Comparison of ENCODE assay signal across 8 cellular contexts in genomic region chr9:92324451-92324850, GRCh38. TPM values are rescaled to one million over a fixed set of nuclear protein-coding genes. Genes with fewer than 3 reads are reported as not detected.
A peak's percentile ranks its signal among the peaks of the same experiment; 100 is the strongest.
DNase-seq lines count a peak whose midpoint lies in the region; ATAC-seq, FAIRE-seq and TF ChIP-seq lines count a peak whose summit lies in the region.

No MANE protein-coding gene starts in this region.

- no peak for DNase-seq in activated T-cell treated with anti-CD3 and anti-CD28 coated beads, Interleukin-2, amount 50 U/mL, for 4 hours
- no peak for DNase-seq in activated T-cell treated with anti-CD3 and anti-CD28 coated beads for 4 hours
- DNase-seq in activated naive CD8-positive, alpha-beta T cell treated with anti-CD3 and anti-CD28 coated beads, Interleukin-2, amount 10 ng/mL, durations not matched to agents 7 days and 5 days: no peak
- no peak for DNase-seq in HepG2 (ENCODE audit: low spot score)
- no peak for DNase-seq in tibial artery
- no peak for DNase-seq in posterior vena cava (ENCODE audit: low spot score)

- in situ Hi-C loops in HepG2 (cut with HindIII; ENCODE audit: extremely low pct_ligation_motif_present, low pct_unique_long_range_greater_than_20kb): loop anchor here (10.0 kb wide), 1 partner anchor 310 kb away; no protein-coding TSS in a partner anchor

- no peaks in the 10 kb centered on the region; a peak in 1 of 5 replicates for H3K27me3 ChIP-seq in HepG2 (ENCODE audit: control insufficient read depth in 1 of 2, insufficient read depth in 2 of 2, low read length in 2 of 2)
- H3K27me3 ChIP-seq in tibial artery: no peaks in the 10 kb centered on the region

- WGBS in HepG2 (ENCODE audit: low lambda C conversion rate): 1% methylated on average over 2 of the region's 2 CpGs

- H3K4me1 Mint-ChIP-seq in activated T-cell treated with anti-CD3 and anti-CD28 coated beads, Interleukin-2, amount 50 U/mL, for 4 hours (ENCODE audit: low read depth): peaks cover 30% of the 10 kb centered on the region
- peaks cover 30% of the 10 kb centered on the region for H3K4me1 Mint-ChIP-seq in activated naive CD8-positive, alpha-beta T cell treated with anti-CD3 and anti-CD28 coated beads, Interleukin-2, amount 10 ng/mL, durations not matched to agents 7 days and 5 days

- H3K27ac ChIP-seq in HepG2 (ENCODE audit: extremely low read length, insufficient read depth, low read length) (peak overlapping the region; percentile 96), tibial artery (peak overlapping the region; percentile 90 to 91)

- TF ChIP-seq POLR2A in HepG2 (IDR thresholded peaks at IDR 0.05; ENCODE audit: insufficient read depth in 1 of 2, low read depth in 2 of 2, low read length in 2 of 2): no peak

- H3K4me3 Mint-ChIP-seq in activated T-cell treated with anti-CD3 and anti-CD28 coated beads, Interleukin-2, amount 50 U/mL, for 4 hours: peak overlapping the region; percentile 94
- peak overlapping the region; percentile 99 for H3K4me3 Mint-ChIP-seq in activated naive CD8-positive, alpha-beta T cell treated with anti-CD3 and anti-CD28 coated beads, Interleukin-2, amount 10 ng/mL, durations not matched to agents 7 days and 5 days

- peaks cover 29% of the 10 kb centered on the region for H3K79me2 ChIP-seq in HepG2 (ENCODE audit: insufficient read depth, low read length)

- no peaks in the 10 kb centered on the region for H4K20me1 ChIP-seq in HepG2 (ENCODE audit: insufficient read depth, low read length)

- BruUV-seq in HepG2 (replicated peaks; lab: Mats Ljungman, UMichigan): no TSS peak

- H3K27ac Mint-ChIP-seq in activated naive CD8-positive, alpha-beta T cell treated with anti-CD3 and anti-CD28 coated beads, Interleukin-2, amount 10 ng/mL, durations not matched to agents 7 days and 5 days: peak overlapping the region; percentile 98

- H3K4me2 ChIP-seq in HepG2 (ENCODE audit: low read depth, low read length): peak overlapping the region; percentile 94

- TF ChIP-seq CTCF in HepG2 (CRISPR knock-in tag; IDR thresholded peaks at IDR 0.05) (no peak), tibial artery (IDR thresholded peaks at IDR 0.05) (no peak)

- no peak for FAIRE-seq in HepG2 (lab: Jason Lieb, UNC)

- H2AFZ ChIP-seq in HepG2 (ENCODE audit: low read length): no peak overlapping the region

- intact Hi-C loops in HepG2 (cut with micrococcal nuclease; ENCODE audit: unreplicated experiment): loop anchor here (2.0 kb wide), 1 partner anchor 310 kb away; no protein-coding TSS in a partner anchor
- intact Hi-C loops in tibial artery (cut with DNase I; ENCODE audit: low total_unique reads): no loop called here
- intact Hi-C loops in posterior vena cava (cut with DNase I): loop anchor here in 1 of 2 donors (10.0 kb wide), 1 partner anchor 110 kb away; no protein-coding TSS in a partner anchor

- H3K4me1 ChIP-seq in HepG2 (ENCODE audit: insufficient read depth, low read length) (peaks cover 40% of the 10 kb centered on the region), tibial artery (peaks cover 0 to 22% (median 18%) of the 10 kb centered on the region in 4 donors)

- no peaks in the 10 kb centered on the region for H3K27me3 Mint-ChIP-seq in activated T-cell treated with anti-CD3 and anti-CD28 coated beads, Interleukin-2, amount 50 U/mL, for 4 hours (ENCODE audit: low read depth)
- H3K27me3 Mint-ChIP-seq in activated naive CD8-positive, alpha-beta T cell treated with anti-CD3 and anti-CD28 coated beads, Interleukin-2, amount 10 ng/mL, durations not matched to agents 7 days and 5 days: no peaks in the 10 kb centered on the region

- peaks cover 27% of the 10 kb centered on the region for H3K36me3 Mint-ChIP-seq in activated T-cell treated with anti-CD3 and anti-CD28 coated beads, Interleukin-2, amount 50 U/mL, for 4 hours (ENCODE audit: insufficient read depth)
- peaks cover 11% of the 10 kb centered on the region for H3K36me3 Mint-ChIP-seq in activated naive CD8-positive, alpha-beta T cell treated with anti-CD3 and anti-CD28 coated beads, Interleukin-2, amount 10 ng/mL, durations not matched to agents 7 days and 5 days

- CTCF ChIA-PET in HepG2 (lab: Yijun Ruan, JAX; ENCODE audit: low intra/inter-chr PET ratio, low total read pairs): no interaction called here

- peak overlapping the region; percentile 74 to 98 (median 93) for H3K4me3 ChIP-seq in HepG2 (replicated peaks in 1 of 3; ENCODE audit: insufficient read depth in 1 of 3, low read depth in 2 of 3, low read length in 3 of 3)
- H3K4me3 ChIP-seq in tibial artery: peak overlapping the region; percentile 67 to 70

- H3K9ac ChIP-seq in HepG2 (ENCODE audit: insufficient read depth, low read depth, low read length): peak overlapping the region; percentile 98

- POLR2A ChIA-PET in activated naive CD8-positive, alpha-beta T cell treated with anti-CD3 and anti-CD28 coated beads, Interleukin-2, amount 10 ng/mL, durations not matched to agents 7 days and 5 days (lab: Charles Lee): interaction anchor here (1.0 to 2.5 kb wide), 2 partner anchors 9 to 346 kb away, joined by 5 to 17 read pairs; partner anchors contain the start of gene IPPK
- POLR2A ChIA-PET in HepG2 (lab: Yijun Ruan, JAX): interaction anchor here (0.9 to 2.4 kb wide), 4 partner anchors 10 to 346 kb away, joined by 3 to 12 read pairs (median 6); partner anchors contain the start of gene IPPK

- peaks cover 0 to 26% of the 10 kb centered on the region in 2 experiments; a peak in 3 of 5 replicates for H3K36me3 ChIP-seq in HepG2 (replicated peaks in 1 of 2; ENCODE audit: control insufficient read depth in 1 of 2, insufficient read depth in 2 of 2, low read length in 2 of 2)
- peaks cover 27 to 32% (median 31%) of the 10 kb centered on the region in 3 donors for H3K36me3 ChIP-seq in tibial artery

- TF ChIP-seq RAD21 in HepG2 (CRISPR knock-in tag; IDR thresholded peaks at IDR 0.05): no peak

- TF ChIP-seq EP300 in HepG2 (IDR thresholded peaks at IDR 0.05; ENCODE audit: low read depth in 2 of 2, low read length in 2 of 2) (no peak), HepG2 (CRISPR knock-in tag; IDR thresholded peaks at IDR 0.05; ENCODE audit: borderline replicate concordance) (no peak)

- H3K9me3 Mint-ChIP-seq in activated T-cell treated with anti-CD3 and anti-CD28 coated beads, Interleukin-2, amount 50 U/mL, for 4 hours: no peaks in the 10 kb centered on the region
- no peaks in the 10 kb centered on the region for H3K9me3 Mint-ChIP-seq in activated naive CD8-positive, alpha-beta T cell treated with anti-CD3 and anti-CD28 coated beads, Interleukin-2, amount 10 ng/mL, durations not matched to agents 7 days and 5 days

- ATAC-seq in activated T-cell treated with anti-CD3 and anti-CD28 coated beads, Interleukin-2, amount 50 U/mL, for 4 hours: no peak
- ATAC-seq in activated naive CD8-positive, alpha-beta T cell treated with anti-CD3 and anti-CD28 coated beads, Interleukin-2, amount 10 ng/mL, durations not matched to agents 7 days and 5 days (ENCODE audit: low read depth): no peak
- ATAC-seq in HepG2 (no peak), GM21619 (IDR thresholded peaks at IDR 0.05; ENCODE audit: unreplicated experiment) (no peak), HG02759 (IDR thresholded peaks at IDR 0.05; ENCODE audit: unreplicated experiment) (no peak)

- H3K9me3 ChIP-seq in HepG2 (ENCODE audit: low read length): no peaks in the 10 kb centered on the region
- no peaks in the 10 kb centered on the region for H3K9me3 ChIP-seq in tibial artery

RNA-seq across cellular contexts. Expression of gene NOL8, which starts 0.7 kb away (rescaled TPM):
- total RNA-seq in activated T-cell treated with anti-CD3 and anti-CD28 coated beads, Interleukin-2, amount 50 U/mL, for 4 hours: 10 to 100 TPM; 70.0 to 79.9 (median 73.6) TPM
- 10 to 100 TPM; 65.6 to 69.2 TPM for total RNA-seq in activated naive CD8-positive, alpha-beta T cell treated with anti-CD3 and anti-CD28 coated beads, Interleukin-2, amount 10 ng/mL, durations not matched to agents 7 days and 5 days
- 35.4 and 36.3 TPM in 2 replicates for total RNA-seq in HepG2 (2016; rRNA removed; fragmentation: Illumina TruSeq; extraction: Trizol)
- total RNA-seq in HepG2 (2016; cell fraction: cytosol; rRNA removed; fragmentation: Illumina TruSeq; extraction: Trizol; ENCODE audit: low read depth): 19.9 and 24.9 TPM in 2 replicates
- total RNA-seq in HepG2 (2016; cell fraction: insoluble cytoplasmic fraction; rRNA removed; fragmentation: Illumina TruSeq; extraction: Trizol): 33.5 and 36.8 TPM in 2 replicates
- total RNA-seq in HepG2 (2016; cell fraction: membrane; rRNA removed; fragmentation: Illumina TruSeq; extraction: Trizol): 14.0 and 17.4 TPM in 2 replicates
- 59.6 and 61.3 TPM in 2 replicates for total RNA-seq in HepG2 (2016; cell fraction: nucleus; rRNA removed; fragmentation: Illumina TruSeq; extraction: Trizol)
- polyA plus RNA-seq in HepG2 (2011; rRNA removed): 11.3 and 12.8 TPM in 2 replicates
- polyA plus RNA-seq in HepG2 (2011; cell fraction: cytosol; rRNA removed): 3.3 and 4.5 TPM in 2 replicates
- polyA plus RNA-seq in HepG2 (2011; cell fraction: nucleus; rRNA removed): 27.5 and 32.9 TPM in 2 replicates
- polyA plus RNA-seq in HepG2 (2012): 17.8 and 22.1 TPM in 2 replicates
- 1.8 and 1.9 TPM in 2 replicates for polyA plus RNA-seq in HepG2 (2016; cell fraction: cytosol; fragmentation: Illumina TruSeq; extraction: Trizol; ENCODE audit: low read depth)
- 34.7 and 35.4 TPM in 2 replicates for polyA plus RNA-seq in HepG2 (2016; cell fraction: insoluble cytoplasmic fraction; fragmentation: Illumina TruSeq; extraction: Trizol; ENCODE audit: low read depth)
- polyA plus RNA-seq in HepG2 (2016; cell fraction: membrane; fragmentation: Illumina TruSeq; extraction: Trizol; ENCODE audit: low read depth): 4.0 and 4.1 TPM in 2 replicates
- 104 and 110 TPM in 2 replicates for polyA plus RNA-seq in HepG2 (2016; cell fraction: nucleus; fragmentation: Illumina TruSeq; extraction: Trizol; ENCODE audit: insufficient read depth, low read depth)
- polyA minus RNA-seq in HepG2 (2011; rRNA and poly(A)+ RNA removed; ENCODE audit: low replicate concordance): 9.2 and 37.1 TPM in 2 replicates
- 6.8 and 10.6 TPM in 2 replicates for polyA minus RNA-seq in HepG2 (2011; cell fraction: cytosol; rRNA and poly(A)+ RNA removed)
- 71.3 and 97.8 TPM in 2 replicates for polyA minus RNA-seq in HepG2 (2011; cell fraction: nucleus; rRNA and poly(A)+ RNA removed)
- 10 to 100 TPM; 24.0 to 30.6 TPM for total RNA-seq in posterior vena cava

RNA-seq across cellular contexts. Expression of gene CENPP, which starts 1.3 kb away (rescaled TPM):
- 10 to 100 TPM; 13.7 to 17.7 (median 15.6) TPM for total RNA-seq in activated T-cell treated with anti-CD3 and anti-CD28 coated beads, Interleukin-2, amount 50 U/mL, for 4 hours
- total RNA-seq in activated naive CD8-positive, alpha-beta T cell treated with anti-CD3 and anti-CD28 coated beads, Interleukin-2, amount 10 ng/mL, durations not matched to agents 7 days and 5 days: 10 to 100 TPM; 19.6 to 20.6 TPM
- total RNA-seq in HepG2 (2016; rRNA removed; fragmentation: Illumina TruSeq; extraction: Trizol) (11.0 and 11.4 TPM in 2 replicates), posterior vena cava (1 to 10 TPM; 3.5 to 4.5 TPM)
- 2.3 and 3.3 TPM in 2 replicates for total RNA-seq in HepG2 (2016; cell fraction: cytosol; rRNA removed; fragmentation: Illumina TruSeq; extraction: Trizol; ENCODE audit: low read depth)
- total RNA-seq in HepG2 (2016; cell fraction: insoluble cytoplasmic fraction; rRNA removed; fragmentation: Illumina TruSeq; extraction: Trizol): 9.2 and 12.7 TPM in 2 replicates
- 6.4 and 7.6 TPM in 2 replicates for total RNA-seq in HepG2 (2016; cell fraction: membrane; rRNA removed; fragmentation: Illumina TruSeq; extraction: Trizol)
- 14.0 and 16.0 TPM in 2 replicates for total RNA-seq in HepG2 (2016; cell fraction: nucleus; rRNA removed; fragmentation: Illumina TruSeq; extraction: Trizol)
- 1.2 and 2.0 TPM in 2 replicates for polyA plus RNA-seq in HepG2 (2011; rRNA removed)
- 0.59 and 0.67 TPM in 2 replicates for polyA plus RNA-seq in HepG2 (2011; cell fraction: cytosol; rRNA removed)
- polyA plus RNA-seq in HepG2 (2011; cell fraction: nucleus; rRNA removed): 0.63 and 0.69 TPM in 2 replicates
- 2.4 and 3.9 TPM in 2 replicates for polyA plus RNA-seq in HepG2 (2012)
- polyA plus RNA-seq in HepG2 (2016; cell fraction: cytosol; fragmentation: Illumina TruSeq; extraction: Trizol; ENCODE audit: low read depth): 3.7 and 4.4 TPM in 2 replicates
- 9.4 and 13.3 TPM in 2 replicates for polyA plus RNA-seq in HepG2 (2016; cell fraction: insoluble cytoplasmic fraction; fragmentation: Illumina TruSeq; extraction: Trizol; ENCODE audit: low read depth)
- 5.5 and 5.6 TPM in 2 replicates for polyA plus RNA-seq in HepG2 (2016; cell fraction: membrane; fragmentation: Illumina TruSeq; extraction: Trizol; ENCODE audit: low read depth)
- 3.7 and 5.9 TPM in 2 replicates for polyA plus RNA-seq in HepG2 (2016; cell fraction: nucleus; fragmentation: Illumina TruSeq; extraction: Trizol; ENCODE audit: insufficient read depth, low read depth)
- 1.3 and 4.8 TPM in 2 replicates for polyA minus RNA-seq in HepG2 (2011; rRNA and poly(A)+ RNA removed; ENCODE audit: low replicate concordance)
- polyA minus RNA-seq in HepG2 (2011; cell fraction: cytosol; rRNA and poly(A)+ RNA removed): 0.79 and 1.3 TPM in 2 replicates
- polyA minus RNA-seq in HepG2 (2011; cell fraction: nucleus; rRNA and poly(A)+ RNA removed): 5.2 and 6.4 TPM in 2 replicates

RNA-seq across cellular contexts. Expression of gene IARS1, which starts 31.0 kb away (rescaled TPM):
- total RNA-seq in activated T-cell treated with anti-CD3 and anti-CD28 coated beads, Interleukin-2, amount 50 U/mL, for 4 hours: 100 to 1,000 TPM; 249 to 272 (median 268) TPM
- total RNA-seq in activated naive CD8-positive, alpha-beta T cell treated with anti-CD3 and anti-CD28 coated beads, Interleukin-2, amount 10 ng/mL, durations not matched to agents 7 days and 5 days: 100 to 1,000 TPM; 120 to 123 TPM
- total RNA-seq in HepG2 (2016; rRNA removed; fragmentation: Illumina TruSeq; extraction: Trizol) (185 and 277 TPM in 2 replicates), posterior vena cava (10 to 100 TPM; 82.6 to 87.1 TPM)
- 84.7 and 106 TPM in 2 replicates for total RNA-seq in HepG2 (2016; cell fraction: cytosol; rRNA removed; fragmentation: Illumina TruSeq; extraction: Trizol; ENCODE audit: low read depth)
- 179 and 271 TPM in 2 replicates for total RNA-seq in HepG2 (2016; cell fraction: insoluble cytoplasmic fraction; rRNA removed; fragmentation: Illumina TruSeq; extraction: Trizol)
- 78.5 and 86.4 TPM in 2 replicates for total RNA-seq in HepG2 (2016; cell fraction: membrane; rRNA removed; fragmentation: Illumina TruSeq; extraction: Trizol)
- 163 and 177 TPM in 2 replicates for total RNA-seq in HepG2 (2016; cell fraction: nucleus; rRNA removed; fragmentation: Illumina TruSeq; extraction: Trizol)
- 55.9 and 58.6 TPM in 2 replicates for polyA plus RNA-seq in HepG2 (2011; rRNA removed)
- 29.6 and 45.6 TPM in 2 replicates for polyA plus RNA-seq in HepG2 (2011; cell fraction: cytosol; rRNA removed)
- polyA plus RNA-seq in HepG2 (2011; cell fraction: nucleus; rRNA removed): 139 and 184 TPM in 2 replicates
- 119 and 136 TPM in 2 replicates for polyA plus RNA-seq in HepG2 (2012)
- 6.9 and 7.5 TPM in 2 replicates for polyA plus RNA-seq in HepG2 (2016; cell fraction: cytosol; fragmentation: Illumina TruSeq; extraction: Trizol; ENCODE audit: low read depth)
- 143 and 151 TPM in 2 replicates for polyA plus RNA-seq in HepG2 (2016; cell fraction: insoluble cytoplasmic fraction; fragmentation: Illumina TruSeq; extraction: Trizol; ENCODE audit: low read depth)
- polyA plus RNA-seq in HepG2 (2016; cell fraction: membrane; fragmentation: Illumina TruSeq; extraction: Trizol; ENCODE audit: low read depth): 15.1 and 17.8 TPM in 2 replicates
- 120 and 132 TPM in 2 replicates for polyA plus RNA-seq in HepG2 (2016; cell fraction: nucleus; fragmentation: Illumina TruSeq; extraction: Trizol; ENCODE audit: insufficient read depth, low read depth)
- polyA minus RNA-seq in HepG2 (2011; rRNA and poly(A)+ RNA removed; ENCODE audit: low replicate concordance): 84.4 and 109 TPM in 2 replicates
- polyA minus RNA-seq in HepG2 (2011; cell fraction: cytosol; rRNA and poly(A)+ RNA removed): 94.4 and 128 TPM in 2 replicates
- polyA minus RNA-seq in HepG2 (2011; cell fraction: nucleus; rRNA and poly(A)+ RNA removed): 274 and 399 TPM in 2 replicates
